1 cellular context compared by ENCODE assay signal in the genomic region with DNA sequence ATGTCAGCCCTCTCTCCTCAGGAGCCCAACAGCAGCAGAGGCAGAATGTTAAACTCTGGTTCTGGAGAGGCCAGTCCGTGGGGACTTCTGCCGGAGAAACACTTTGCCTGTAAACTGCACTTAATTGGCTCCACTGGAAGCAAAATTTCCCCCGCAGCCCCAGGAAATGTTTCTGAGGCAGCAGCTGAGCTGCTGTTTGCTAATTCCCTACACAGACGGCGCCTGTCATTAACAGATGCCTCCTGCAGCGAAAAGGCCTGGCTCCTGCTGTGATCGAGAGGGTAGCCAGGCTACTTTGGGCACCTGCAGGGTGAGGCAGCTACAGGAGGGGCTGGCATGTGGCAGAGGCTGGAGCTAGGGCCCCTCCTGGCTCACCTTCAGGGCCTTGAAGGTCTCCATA.
A peak's percentile ranks its signal among the peaks of the same experiment; 100 is the strongest.
TF ChIP-seq lines count a peak whose summit lies in the region.

No MANE protein-coding gene starts in this region.

TF ChIP-seq in Ishikawa, 13 proteins besides CTCF, POLR2A, EP300 and RAD21:
- TF ChIP-seq TAF1 (IDR thresholded peaks at IDR 0.05; ENCODE audit: low read depth) (no peak), EGR1 (IDR thresholded peaks at IDR 0.05) (no peak), ZBTB7A (IDR thresholded peaks at IDR 0.05; ENCODE audit: low read depth) (no peak), CREB1 (IDR thresholded peaks at IDR 0.05; ENCODE audit: low read depth) (no peak), MAX (IDR thresholded peaks at IDR 0.05) (peak; percentile 45; the same call in 1 of the 2 replicates), NFIC (IDR thresholded peaks at IDR 0.05) (peak; percentile 58), TEAD4 (IDR thresholded peaks at IDR 0.05) (peak; percentile 55; the same call in 1 of the 2 replicates), USF1 (IDR thresholded peaks at IDR 0.05) (no peak), TCF12 (IDR thresholded peaks at IDR 0.05; ENCODE audit: low read depth) (peak; percentile 84), FOXM1 (IDR thresholded peaks at IDR 0.05; ENCODE audit: borderline replicate concordance, low read depth) (no peak), REST (IDR thresholded peaks at IDR 0.05; ENCODE audit: low read depth) (no peak), YY1 (IDR thresholded peaks at IDR 0.05; ENCODE audit: low read depth) (no peak), CEBPB (IDR thresholded peaks at IDR 0.05) (no peak)
